9 cellular contexts compared by ENCODE assay signal in the genomic region with DNA sequence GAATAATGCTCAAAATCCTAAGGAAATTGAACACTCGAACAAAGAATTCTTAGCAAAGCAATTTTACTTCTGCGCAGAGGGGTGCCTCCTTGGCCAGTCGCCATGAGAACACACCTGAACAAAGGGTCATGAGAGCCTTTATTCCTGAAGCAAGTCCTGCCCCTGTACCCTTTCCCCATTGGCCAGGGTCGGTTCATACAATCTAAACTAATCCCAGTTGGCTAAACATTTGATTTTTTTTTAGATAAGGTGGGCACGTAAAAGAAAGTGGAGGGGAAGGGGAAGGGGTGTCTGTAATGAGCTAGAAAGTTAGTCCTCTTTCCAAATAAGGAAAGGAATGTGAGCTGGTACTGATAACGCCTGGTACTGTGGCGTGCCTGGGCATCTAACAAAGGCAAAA. TPM values are rescaled to one million over a fixed set of nuclear protein-coding genes. Genes with fewer than 3 reads are reported as not detected.
DNase-seq lines count a peak whose midpoint lies in the region; ATAC-seq and TF ChIP-seq lines count a peak whose summit lies in the region.
"Not testable (repeated sequence)": the region's sequence is repeated elsewhere in the genome, so short reads cannot be mapped to it uniquely, and the experiment has no call there.
"Had no signal": no experiment of that assay in that cellular context is flagged by ENCODE, and none has a peak within 500 bp of the region (broad histone marks: within the 10 kb centered on the region; RNA-seq: fewer than 3 reads in every experiment).

No MANE protein-coding gene starts in this region.

- H3K9me2 ChIP-seq in hepatocyte (replicated peaks; ENCODE audit: insufficient read depth): not testable (repeated sequence)

- CTCF ChIA-PET in CD8-positive, alpha-beta memory T cell (lab: Charles Lee): interaction anchor here (0.9 to 1.3 kb wide), 2 partner anchors 9 to 32 kb away, joined by 3 read pairs; no protein-coding TSS in a partner anchor
- CTCF ChIA-PET in activated CD8-positive, alpha-beta T cell treated with anti-CD3 and anti-CD28 coated beads for 36 hours (lab: Charles Lee): interaction anchor here (2.3 kb wide), 1 partner anchor 11 kb away, joined by 8 read pairs; no protein-coding TSS in a partner anchor
- CTCF ChIA-PET in activated naive CD4-positive, alpha-beta T cell treated with anti-CD3 and anti-CD28 coated beads for 36 hours (lab: Charles Lee): interaction anchor here (1.2 kb wide), 1 partner anchor 9 kb away, joined by 4 read pairs; no protein-coding TSS in a partner anchor

- H3K27ac Mint-ChIP-seq in CD8-positive, alpha-beta memory T cell: peak overlapping the region in 7 of 8 donors; percentile 75 to 98 (median 94)
- H3K27ac Mint-ChIP-seq in T-helper 17 cell: not testable (repeated sequence)
- peak overlapping the region; percentile 89 for H3K27ac Mint-ChIP-seq in activated CD8-positive, alpha-beta T cell treated with anti-CD3 and anti-CD28 coated beads for 36 hours
- H3K27ac Mint-ChIP-seq in activated naive CD4-positive, alpha-beta T cell treated with anti-CD3 and anti-CD28 coated beads for 36 hours: peak overlapping the region; percentile 69
- peak overlapping the region; percentile 90 for H3K27ac Mint-ChIP-seq in central memory CD8-positive, alpha-beta T cell (ENCODE audit: low read depth)
- H3K27ac Mint-ChIP-seq in nephron progenitor cell: peak overlapping the region; percentile 18
- peak overlapping the region; percentile 25 for H3K27ac Mint-ChIP-seq in type B pancreatic cell

- not testable (repeated sequence) for H3K4me2 ChIP-seq in hepatocyte

- H2AFZ ChIP-seq in hepatocyte: not testable (repeated sequence)

- H3K4me1 ChIP-seq in CD8-positive, alpha-beta memory T cell (ENCODE audit: insufficient read depth, low read length): peaks cover 89% of the 10 kb centered on the region
- H3K4me1 ChIP-seq in hepatocyte (ENCODE audit: insufficient read depth): not testable (repeated sequence)

- intact Hi-C loops in activated CD8-positive, alpha-beta T cell treated with anti-CD3 and anti-CD28 coated beads for 36 hours (cut with micrococcal nuclease); activated naive CD4-positive, alpha-beta T cell treated with anti-CD3 and anti-CD28 coated beads for 36 hours (cut with micrococcal nuclease): not testable (repeated sequence)

- not testable (repeated sequence) for H3K27me3 Mint-ChIP-seq in CD8-positive, alpha-beta memory T cell; T-helper 17 cell; activated CD8-positive, alpha-beta T cell treated with anti-CD3 and anti-CD28 coated beads for 36 hours; activated naive CD4-positive, alpha-beta T cell treated with anti-CD3 and anti-CD28 coated beads for 36 hours (ENCODE audit: low read depth); central memory CD8-positive, alpha-beta T cell; nephron progenitor cell (ENCODE audit: low read depth, poor library complexity); type B pancreatic cell

- not testable (repeated sequence) for H3K9me3 Mint-ChIP-seq in CD8-positive, alpha-beta memory T cell; activated CD8-positive, alpha-beta T cell treated with anti-CD3 and anti-CD28 coated beads for 36 hours; activated naive CD4-positive, alpha-beta T cell treated with anti-CD3 and anti-CD28 coated beads for 36 hours; central memory CD8-positive, alpha-beta T cell; nephron progenitor cell; type B pancreatic cell

- not testable (repeated sequence) for ATAC-seq in T-helper 17 cell; activated CD8-positive, alpha-beta T cell treated with anti-CD3 and anti-CD28 coated beads for 36 hours; central memory CD8-positive, alpha-beta T cell (replicated peaks; ENCODE audit: extremely low read depth, poor library complexity, severe bottlenecking)

- peaks cover 0 to 43% (median 2%) of the 10 kb centered on the region in 3 donors for H3K36me3 Mint-ChIP-seq in CD8-positive, alpha-beta memory T cell
- peaks cover 11% of the 10 kb centered on the region for H3K36me3 Mint-ChIP-seq in T-helper 17 cell (ENCODE audit: low read depth)
- peaks cover 76% of the 10 kb centered on the region for H3K36me3 Mint-ChIP-seq in activated CD8-positive, alpha-beta T cell treated with anti-CD3 and anti-CD28 coated beads for 36 hours (ENCODE audit: low read depth)
- H3K36me3 Mint-ChIP-seq in activated naive CD4-positive, alpha-beta T cell treated with anti-CD3 and anti-CD28 coated beads for 36 hours (ENCODE audit: low read depth): peaks cover 30% of the 10 kb centered on the region
- H3K36me3 Mint-ChIP-seq in central memory CD8-positive, alpha-beta T cell (ENCODE audit: insufficient read depth): peaks cover 26% of the 10 kb centered on the region
- H3K36me3 Mint-ChIP-seq in nephron progenitor cell (ENCODE audit: low read depth): peaks cover 45% of the 10 kb centered on the region
- peaks cover 29% of the 10 kb centered on the region for H3K36me3 Mint-ChIP-seq in type B pancreatic cell

- not testable (repeated sequence) for H3K4me3 ChIP-seq in CD8-positive, alpha-beta memory T cell (ENCODE audit: low read length); hepatocyte

- 55% methylated on average over 7 of the region's 7 CpGs for WGBS in hepatocyte (ENCODE audit: low lambda C conversion rate, missing lambda C conversion rate)

- not testable (repeated sequence) for H3K27me3 ChIP-seq in CD8-positive, alpha-beta memory T cell (ENCODE audit: insufficient read depth, low read length, poor library complexity, severe bottlenecking); hepatocyte

- peak overlapping the region in 5 of 7 donors; percentile 13 to 68 (median 47) for H3K4me3 Mint-ChIP-seq in CD8-positive, alpha-beta memory T cell
- peak overlapping the region; percentile 82 for H3K4me3 Mint-ChIP-seq in T-helper 17 cell
- H3K4me3 Mint-ChIP-seq in activated CD8-positive, alpha-beta T cell treated with anti-CD3 and anti-CD28 coated beads for 36 hours: peak overlapping the region; percentile 67
- H3K4me3 Mint-ChIP-seq in activated naive CD4-positive, alpha-beta T cell treated with anti-CD3 and anti-CD28 coated beads for 36 hours; nephron progenitor cell; type B pancreatic cell: not testable (repeated sequence)
- H3K4me3 Mint-ChIP-seq in central memory CD8-positive, alpha-beta T cell: peak overlapping the region; percentile 60

- not testable (repeated sequence) for TF ChIP-seq CTCF in activated CD8-positive, alpha-beta T cell treated with anti-CD3 and anti-CD28 coated beads for 36 hours (IDR thresholded peaks at IDR 0.05); hepatocyte (IDR thresholded peaks at IDR 0.05; ENCODE audit: poor library complexity); nephron progenitor cell (IDR thresholded peaks at IDR 0.05); type B pancreatic cell (conservative IDR thresholded peaks at IDR 0.05)

- H4K20me1 ChIP-seq in hepatocyte (ENCODE audit: insufficient read depth, poor library complexity, severe bottlenecking): not testable (repeated sequence)

- peaks cover 0 to 57% (median 0%) of the 10 kb centered on the region in 3 donors for H3K4me1 Mint-ChIP-seq in CD8-positive, alpha-beta memory T cell
- peaks cover 71% of the 10 kb centered on the region for H3K4me1 Mint-ChIP-seq in T-helper 17 cell
- H3K4me1 Mint-ChIP-seq in activated CD8-positive, alpha-beta T cell treated with anti-CD3 and anti-CD28 coated beads for 36 hours (ENCODE audit: low read depth): peaks cover 94% of the 10 kb centered on the region
- H3K4me1 Mint-ChIP-seq in activated naive CD4-positive, alpha-beta T cell treated with anti-CD3 and anti-CD28 coated beads for 36 hours (ENCODE audit: low read depth): peaks cover 89% of the 10 kb centered on the region
- H3K4me1 Mint-ChIP-seq in central memory CD8-positive, alpha-beta T cell: peaks cover 55% of the 10 kb centered on the region
- H3K4me1 Mint-ChIP-seq in nephron progenitor cell: peaks cover 18% of the 10 kb centered on the region
- peaks cover 24% of the 10 kb centered on the region for H3K4me1 Mint-ChIP-seq in type B pancreatic cell (ENCODE audit: unreplicated experiment)

- POLR2A ChIA-PET in CD8-positive, alpha-beta memory T cell (lab: Charles Lee): interaction anchor here (1.2 kb wide), 1 partner anchor 8 kb away, joined by 6 read pairs; no protein-coding TSS in a partner anchor
- POLR2A ChIA-PET in activated CD8-positive, alpha-beta T cell treated with anti-CD3 and anti-CD28 coated beads for 36 hours (lab: Charles Lee): interaction anchor here (0.9 to 3.6 kb wide), 2 partner anchors 11 to 30 kb away, joined by 3 to 22 read pairs; no protein-coding TSS in a partner anchor

- DNase-seq in CD8-positive, alpha-beta memory T cell; T-helper 17 cell; activated CD8-positive, alpha-beta T cell treated with anti-CD3 and anti-CD28 coated beads for 36 hours; activated naive CD4-positive, alpha-beta T cell treated with anti-CD3 and anti-CD28 coated beads for 36 hours; central memory CD8-positive, alpha-beta T cell (ENCODE audit: low spot score in 2 of 2); hepatocyte (ENCODE audit: low spot score); nephron progenitor cell; type B pancreatic cell (ENCODE audit: extremely low spot score, unreplicated experiment): not testable (repeated sequence)

- H3K9me3 ChIP-seq in CD8-positive, alpha-beta memory T cell (ENCODE audit: low read length); T-helper 17 cell (ENCODE audit: control insufficient read depth, low read length, poor library complexity, severe bottlenecking); hepatocyte (ENCODE audit: low read depth): not testable (repeated sequence)

- not testable (repeated sequence) for H3K79me2 ChIP-seq in hepatocyte

- H3K36me3 ChIP-seq in CD8-positive, alpha-beta memory T cell (ENCODE audit: insufficient read depth, low read length); hepatocyte (replicated peaks; ENCODE audit: insufficient read depth, low read depth): not testable (repeated sequence)

- H3K27ac ChIP-seq in CD8-positive, alpha-beta memory T cell (ENCODE audit: low read depth, low read length): not testable (repeated sequence)
- peak overlapping the region; percentile 48 for H3K27ac ChIP-seq in hepatocyte

RNA-seq across cellular contexts. Expression of a gene that starts 37.9 kb away (rescaled TPM):
- 100 to 1,000 TPM; 481 to 491 TPM for total RNA-seq in CD8-positive, alpha-beta memory T cell
- 611 TPM for polyA plus RNA-seq in CD8-positive, alpha-beta memory T cell
- total RNA-seq in T-helper 17 cell (100 to 1,000 TPM; 455 to 472 TPM), hepatocyte (40.0 and 65.7 TPM in 2 replicates), type B pancreatic cell (ENCODE audit: low replicate concordance) (131 and 283 TPM in 2 replicates)
- 100 to 1,000 TPM; 384 to 386 TPM for total RNA-seq in activated CD8-positive, alpha-beta T cell treated with anti-CD3 and anti-CD28 coated beads for 36 hours
- total RNA-seq in activated naive CD4-positive, alpha-beta T cell treated with anti-CD3 and anti-CD28 coated beads for 36 hours: 100 to 1,000 TPM; 236 to 244 TPM
- polyA plus RNA-seq in hepatocyte: 63.7 and 70.1 TPM in 2 replicates
- total RNA-seq: G401 had no signal
